ENCODE assay signal across 8 cellular contexts in genomic region chr16:56357765-56358322, GRCh38.
DNase-seq lines count a peak whose midpoint lies in the region; ATAC-seq and TF ChIP-seq lines count a peak whose summit lies in the region.

No MANE protein-coding gene starts in this region.

- peaks cover 0 to 12% (median 0%) of the 10 kb centered on the region in 4 donors for H3K4me1 ChIP-seq in tibial artery

- no peaks in the 10 kb centered on the region for H3K9me3 ChIP-seq in tibial artery

- intact Hi-C loops in tibial artery (cut with DNase I; ENCODE audit: low total_unique reads), result no loop called here

- peaks cover 45% of the 10 kb centered on the region for H3K4me1 Mint-ChIP-seq in activated CD4-positive, alpha-beta T cell treated with anti-CD3 and anti-CD28 coated beads, Interleukin-2, amount 10 ng/mL, durations not matched to agents 7 days and 5 days
- peaks cover 33% of the 10 kb centered on the region for H3K4me1 Mint-ChIP-seq in activated naive CD8-positive, alpha-beta T cell (ENCODE audit: low read depth)

- DNase-seq in activated CD4-positive, alpha-beta T cell treated with anti-CD3 and anti-CD28 coated beads, Interleukin-2, amount 10 ng/mL, durations not matched to agents 7 days and 5 days, result no peak
- DNase-seq in activated CD4-positive, alpha-beta T cell treated with anti-CD3 and anti-CD28 coated beads, Interleukin-2, amount 50 U/mL, for 4 hours, result no peak
- DNase-seq in iris pigment epithelial cell (ENCODE audit: low read depth), result peak; percentile 63
- DNase-seq in tibial artery, result peak in 1 of 2 donors; percentile 62
- no peak for DNase-seq in NCI-H187 treated with DMSO at 0.1 percent for 48 hours (lab: John Stamatoyannopoulos, UW)

- CTCF ChIA-PET in activated CD4-positive, alpha-beta T cell treated with anti-CD3 and anti-CD28 coated beads, Interleukin-2, amount 10 ng/mL, durations not matched to agents 7 days and 5 days (lab: Charles Lee), result interaction anchor here (2.5 kb wide), 1 partner anchor 10 kb away, joined by 10 read pairs; no protein-coding TSS in a partner anchor

- no peaks in the 10 kb centered on the region for H3K27me3 Mint-ChIP-seq in activated CD4-positive, alpha-beta T cell treated with anti-CD3 and anti-CD28 coated beads, Interleukin-2, amount 10 ng/mL, durations not matched to agents 7 days and 5 days
- H3K27me3 Mint-ChIP-seq in activated naive CD8-positive, alpha-beta T cell, result no peaks in the 10 kb centered on the region

- ATAC-seq in HG02642 (IDR thresholded peaks at IDR 0.05; ENCODE audit: poor library complexity, unreplicated experiment), result no peak
- no peak for ATAC-seq in GM19395 (IDR thresholded peaks at IDR 0.05; ENCODE audit: unreplicated experiment)

- TF ChIP-seq CTCF in tibial artery (IDR thresholded peaks at IDR 0.05), result no peak

- H3K4me3 Mint-ChIP-seq in activated CD4-positive, alpha-beta T cell treated with anti-CD3 and anti-CD28 coated beads, Interleukin-2, amount 10 ng/mL, durations not matched to agents 7 days and 5 days, result peak overlapping the region; percentile 75
- H3K4me3 Mint-ChIP-seq in activated naive CD8-positive, alpha-beta T cell, result no peak overlapping the region

- peak overlapping the region; percentile 96 for H3K27ac Mint-ChIP-seq in activated CD4-positive, alpha-beta T cell treated with anti-CD3 and anti-CD28 coated beads, Interleukin-2, amount 10 ng/mL, durations not matched to agents 7 days and 5 days
- H3K27ac Mint-ChIP-seq in activated naive CD8-positive, alpha-beta T cell, result peak overlapping the region; percentile 46

- no peaks in the 10 kb centered on the region for H3K27me3 ChIP-seq in tibial artery

- H3K36me3 ChIP-seq in tibial artery, result peaks cover 3 to 27% (median 11%) of the 10 kb centered on the region in 3 donors

- peaks cover 7% of the 10 kb centered on the region for H3K36me3 Mint-ChIP-seq in activated CD4-positive, alpha-beta T cell treated with anti-CD3 and anti-CD28 coated beads, Interleukin-2, amount 10 ng/mL, durations not matched to agents 7 days and 5 days (ENCODE audit: low read depth)
- peaks cover 3% of the 10 kb centered on the region for H3K36me3 Mint-ChIP-seq in activated naive CD8-positive, alpha-beta T cell

- peak overlapping the region; percentile 70 to 74 for H3K27ac ChIP-seq in tibial artery

- POLR2A ChIA-PET in activated CD4-positive, alpha-beta T cell treated with anti-CD3 and anti-CD28 coated beads, Interleukin-2, amount 10 ng/mL, durations not matched to agents 7 days and 5 days (lab: Charles Lee), result no interaction called here

- H3K4me3 ChIP-seq in tibial artery, result no peak overlapping the region

- no peaks in the 10 kb centered on the region for H3K9me3 Mint-ChIP-seq in activated CD4-positive, alpha-beta T cell treated with anti-CD3 and anti-CD28 coated beads, Interleukin-2, amount 10 ng/mL, durations not matched to agents 7 days and 5 days
- no peaks in the 10 kb centered on the region for H3K9me3 Mint-ChIP-seq in activated naive CD8-positive, alpha-beta T cell (ENCODE audit: low read depth)
